In genomic region chr3:73484656-73485248, GRCh38 we compare ENCODE assay signal across 9 cellular contexts.
A peak's percentile ranks its signal among the peaks of the same experiment; 100 is the strongest.
DNase-seq lines count a peak whose midpoint lies in the region; ATAC-seq and TF ChIP-seq lines count a peak whose summit lies in the region.
"Had no signal": no experiment of that assay in that cellular context is flagged by ENCODE, and none has a peak within 500 bp of the region (broad histone marks: within the 10 kb centered on the region; RNA-seq: fewer than 3 reads in every experiment).

No MANE protein-coding gene starts in this region.

- no peaks in the 10 kb centered on the region for H3K36me3 Mint-ChIP-seq in brain

- H3K27ac ChIP-seq in vagina = no peak overlapping the region
- H3K27ac ChIP-seq: epithelial cell of prostate had no signal

- DNase-seq in left colon (no peak), vagina (ENCODE audit: extremely low spot score in 2 of 2) (no peak), NCI-H748 (lab: John Stamatoyannopoulos, UW; ENCODE audit: unreplicated experiment) (no peak), GF-D8 (lab: John Stamatoyannopoulos, UW) (no peak)

- H3K9me3 Mint-ChIP-seq in brain = no peaks in the 10 kb centered on the region

- H3K4me3 Mint-ChIP-seq in brain = peak overlapping the region in 3 of 5 experiments; percentile 37 to 76 (median 49)

- H3K27ac Mint-ChIP-seq in brain = peak overlapping the region; percentile 33 to 87 (median 56)

- H3K27me3 Mint-ChIP-seq in brain = peaks cover 6% of the 10 kb centered on the region

- peaks cover 87% of the 10 kb centered on the region for H3K4me1 Mint-ChIP-seq in brain

- ATAC-seq in GM18499 (IDR thresholded peaks at IDR 0.05; ENCODE audit: insufficient read depth, unreplicated experiment) (peak; percentile 88), GM21423 (IDR thresholded peaks at IDR 0.05; ENCODE audit: unreplicated experiment) (peak; percentile 71), HG03108 (IDR thresholded peaks at IDR 0.05; ENCODE audit: unreplicated experiment) (peak; percentile 82), left colon (no peak)

- no peak overlapping the region for H3K4me3 ChIP-seq in vagina

- no peaks in the 10 kb centered on the region for H3K9me3 ChIP-seq in vagina

- intact Hi-C loops in left colon (cut with DNase I, micrococcal nuclease) = no loop called here
- intact Hi-C loops in vagina (cut with DNase I) = no loop called here

- H3K4me1 ChIP-seq in vagina = peaks cover 24% of the 10 kb centered on the region

- no peak for TF ChIP-seq POLR2A in vagina (IDR thresholded peaks at IDR 0.05)

- no peak for TF ChIP-seq CTCF in brain (conservative IDR thresholded peaks at IDR 0.05)
- no peak for TF ChIP-seq CTCF in vagina (IDR thresholded peaks at IDR 0.05)

- H3K27me3 ChIP-seq in vagina = no peaks in the 10 kb centered on the region

- H3K36me3 ChIP-seq in vagina = no peaks in the 10 kb centered on the region
